ENCODE assay signal across 9 cellular contexts in genomic region chrX:53435997-53436396, GRCh38. TPM values are rescaled to one million over a fixed set of nuclear protein-coding genes. Genes with fewer than 3 reads are reported as not detected.
DNase-seq lines count a peak whose midpoint lies in the region; ATAC-seq, FAIRE-seq and TF ChIP-seq lines count a peak whose summit lies in the region.
"Had no signal": no experiment of that assay in that cellular context is flagged by ENCODE, and none has a peak within 500 bp of the region (broad histone marks: within the 10 kb centered on the region; RNA-seq: fewer than 3 reads in every experiment).

No MANE protein-coding gene starts in this region.

- no peak overlapping the region for H3K4me3 Mint-ChIP-seq in activated T-helper 17 cell treated with anti-CD3 and anti-CD28 coated beads, Interleukin-2, amount 50 U/mL, for 72 hours
- no peak overlapping the region for H3K4me3 Mint-ChIP-seq in progenitor cell of endocrine pancreas (ENCODE audit: low read depth)
- H3K4me3 Mint-ChIP-seq: dendritic cell treated with granulocyte-macrophage colony-stimulating factor and Interleukin-4, amounts not matched to agents 40 ng/mL and 50 ng/mL, for 4 days had no signal

- H3F3A ChIP-seq in DOHH2 (ENCODE audit: control insufficient read depth, insufficient read depth), result no peaks in the 10 kb centered on the region

- CTCF ChIA-PET in RWPE1 (lab: Yijun Ruan, JAX), result interaction anchor here (1.0 kb wide), 1 partner anchor 10 kb away, joined by 4 read pairs; no protein-coding TSS in a partner anchor

- no peaks in the 10 kb centered on the region for H4K20me1 ChIP-seq in DOHH2 (ENCODE audit: control insufficient read depth, insufficient read depth, low read depth, low read length)

- H3K4me3 ChIP-seq in DOHH2 (ENCODE audit: low read length) (no peak overlapping the region), foreskin fibroblast (ENCODE audit: low read depth in 1 of 2, low read length in 2 of 2) (no peak overlapping the region)

- TF ChIP-seq CTCF in DOHH2 (IDR thresholded peaks at IDR 0.05; ENCODE audit: low read depth, low read length, poor library complexity, severe bottlenecking) (peak; percentile 68), LNCAP (IDR thresholded peaks at IDR 0.05) (peak; percentile 61), RWPE1 (conservative IDR thresholded peaks at IDR 0.05; ENCODE audit: low read depth) (peak; percentile 74), foreskin fibroblast (IDR thresholded peaks at IDR 0.05; ENCODE audit: low read depth, low read length) (peak; percentile 73), progenitor cell of endocrine pancreas (IDR thresholded peaks at IDR 0.05; ENCODE audit: unreplicated experiment) (peak; percentile 67)

- H3K4me2 ChIP-seq in DOHH2 (ENCODE audit: low read length), result no peak overlapping the region

- DNase-seq in RWPE1 (ENCODE audit: low spot score) (peak; percentile 64), foreskin fibroblast (peak; percentile 41 to 72), progenitor cell of endocrine pancreas (ENCODE audit: low spot score, unreplicated experiment) (peak; percentile 50), frontal cortex (ENCODE audit: low spot score in 2 of 2) (no peak)

- H3K4me1 ChIP-seq in DOHH2 (ENCODE audit: control insufficient read depth, low read length), result peaks cover 15% of the 10 kb centered on the region

- POLR2A ChIA-PET in RWPE1 (lab: Yijun Ruan, JAX; ENCODE audit: low non-redundant PET), result no interaction called here

- H3K9me3 ChIP-seq in DOHH2 (ENCODE audit: control insufficient read depth, insufficient read depth, low read length), result no peaks in the 10 kb centered on the region

- no peak overlapping the region for H3K27ac Mint-ChIP-seq in activated T-helper 17 cell treated with anti-CD3 and anti-CD28 coated beads, Interleukin-2, amount 50 U/mL, for 72 hours
- no peak overlapping the region for H3K27ac Mint-ChIP-seq in progenitor cell of endocrine pancreas

- peaks cover 10% of the 10 kb centered on the region for H3K4me1 Mint-ChIP-seq in activated T-helper 17 cell treated with anti-CD3 and anti-CD28 coated beads, Interleukin-2, amount 50 U/mL, for 72 hours
- H3K4me1 Mint-ChIP-seq in progenitor cell of endocrine pancreas (ENCODE audit: low read depth), result peaks cover 6% of the 10 kb centered on the region

- no peaks in the 10 kb centered on the region for H3K27me3 ChIP-seq in DOHH2 (ENCODE audit: control insufficient read depth, low read length)

- peaks cover 11% of the 10 kb centered on the region for H3K79me2 ChIP-seq in DOHH2 (ENCODE audit: control insufficient read depth, low read length)

- no peaks in the 10 kb centered on the region for H3K9me3 Mint-ChIP-seq in activated T-helper 17 cell treated with anti-CD3 and anti-CD28 coated beads, Interleukin-2, amount 50 U/mL, for 72 hours
- H3K9me3 Mint-ChIP-seq in progenitor cell of endocrine pancreas (ENCODE audit: low read depth), result peaks cover 8% of the 10 kb centered on the region
- H3K9me3 Mint-ChIP-seq: dendritic cell treated with granulocyte-macrophage colony-stimulating factor and Interleukin-4, amounts not matched to agents 40 ng/mL and 50 ng/mL, for 4 days had no signal

- H3K27me3 Mint-ChIP-seq in activated T-helper 17 cell treated with anti-CD3 and anti-CD28 coated beads, Interleukin-2, amount 50 U/mL, for 72 hours, result no peaks in the 10 kb centered on the region
- H3K27me3 Mint-ChIP-seq in progenitor cell of endocrine pancreas, result peaks cover 12% of the 10 kb centered on the region
- H3K27me3 Mint-ChIP-seq: dendritic cell treated with granulocyte-macrophage colony-stimulating factor and Interleukin-4, amounts not matched to agents 40 ng/mL and 50 ng/mL, for 4 days had no signal

- H3K9me2 ChIP-seq in DOHH2 (replicated peaks; ENCODE audit: control insufficient read depth, low read length), result no peaks in the 10 kb centered on the region

- peaks cover 19% of the 10 kb centered on the region for H3K36me3 Mint-ChIP-seq in activated T-helper 17 cell treated with anti-CD3 and anti-CD28 coated beads, Interleukin-2, amount 50 U/mL, for 72 hours (ENCODE audit: low read depth)
- peaks cover 2% of the 10 kb centered on the region for H3K36me3 Mint-ChIP-seq in progenitor cell of endocrine pancreas (ENCODE audit: insufficient read depth)

- H3K36me3 ChIP-seq in DOHH2 (ENCODE audit: control insufficient read depth, low read length), result peaks cover 10% of the 10 kb centered on the region

- ATAC-seq in GM21723 (IDR thresholded peaks at IDR 0.05; ENCODE audit: unreplicated experiment), result peak; percentile 69
- ATAC-seq in activated T-helper 17 cell treated with anti-CD3 and anti-CD28 coated beads, Interleukin-2, amount 50 U/mL, for 72 hours (replicated peaks), result peak; percentile 52

- FAIRE-seq in frontal cortex (lab: Jason Lieb, UNC), result no peak

- no peak overlapping the region for H3K27ac ChIP-seq in DOHH2 (ENCODE audit: low read depth, low read length)
- no peak overlapping the region for H3K27ac ChIP-seq in RWPE1

RNA-seq across cellular contexts. Expression of gene HSD17B10, which starts 1.8 kb away (rescaled TPM):
- total RNA-seq in activated T-helper 17 cell treated with anti-CD3 and anti-CD28 coated beads, Interleukin-2, amount 50 U/mL, for 72 hours, result 100 to 1,000 TPM in 1 of 2 donors, 10 to 100 TPM in 1; 52.3 to 149 TPM
- total RNA-seq in progenitor cell of endocrine pancreas (86.8 and 92.3 TPM in 2 replicates), frontal cortex (31.0 TPM)

RNA-seq across cellular contexts. Expression of gene RIBC1, which starts 13.3 kb away (rescaled TPM):
- total RNA-seq in activated T-helper 17 cell treated with anti-CD3 and anti-CD28 coated beads, Interleukin-2, amount 50 U/mL, for 72 hours, result under 1 TPM; 0.71 to 0.74 TPM
- total RNA-seq in progenitor cell of endocrine pancreas (3.2 and 3.4 TPM in 2 replicates), frontal cortex (0.41 TPM)

RNA-seq across cellular contexts. Expression of gene SMC1A, which starts 13.5 kb away (rescaled TPM):
- 100 to 1,000 TPM in 1 of 2 donors, 10 to 100 TPM in 1; 77.6 to 124 TPM for total RNA-seq in activated T-helper 17 cell treated with anti-CD3 and anti-CD28 coated beads, Interleukin-2, amount 50 U/mL, for 72 hours
- total RNA-seq in progenitor cell of endocrine pancreas (72.5 and 75.5 TPM in 2 replicates), frontal cortex (13.9 TPM)

Comparison
In these comparisons a context has a peak if more than half of its experiments do, and no peak if none do; other contexts are left out.
1. DNase-seq: peak in RWPE1 (single experiment), foreskin fibroblast (2 of 2) and progenitor cell of endocrine pancreas (single experiment); none in frontal cortex (0 of 2).
2. Peak in every context shown above with its lines, with median percentiles within 50 percentile points of each other: CTCF ChIP-seq.